19 cellular contexts compared by ENCODE assay signal in the genomic region with DNA sequence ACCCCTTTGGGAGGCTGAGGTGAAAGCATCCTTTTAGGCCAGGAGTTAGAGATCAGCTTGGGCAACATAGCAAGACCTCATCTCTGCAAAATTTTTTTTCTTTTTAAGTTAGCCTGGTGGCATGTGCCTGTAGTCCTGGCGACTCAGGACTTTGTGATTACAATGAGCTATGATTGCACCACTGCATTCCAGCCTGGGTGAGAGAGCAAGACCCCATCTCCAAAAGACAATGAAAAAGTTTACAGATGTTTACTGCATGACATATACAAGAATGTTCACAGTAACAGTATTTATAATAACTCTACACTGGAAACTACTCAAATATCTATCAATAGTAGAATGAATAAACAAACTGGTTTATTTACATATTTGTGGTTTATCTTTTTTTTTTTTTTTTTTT. TPM values are rescaled to one million over a fixed set of nuclear protein-coding genes. Genes with fewer than 3 reads are reported as not detected.
DNase-seq lines count a peak whose midpoint lies in the region; ATAC-seq and TF ChIP-seq lines count a peak whose summit lies in the region.
"Had no signal": no experiment of that assay in that cellular context is flagged by ENCODE, and none has a peak within 500 bp of the region (broad histone marks: within the 10 kb centered on the region; RNA-seq: fewer than 3 reads in every experiment).

No MANE protein-coding gene starts in this region.

- no peak overlapping the region for H2BK15ac ChIP-seq in mesenchymal stem cell (ENCODE audit: low read depth, poor library complexity, severe bottlenecking)

- H3K14ac ChIP-seq in mesenchymal stem cell (ENCODE audit: low read length in 2 of 2): no peak overlapping the region

- H3K79me2 ChIP-seq in OCI-LY3 (ENCODE audit: low read length): no peaks in the 10 kb centered on the region

- H2AK5ac ChIP-seq in mesenchymal stem cell (ENCODE audit: low read length, severe bottlenecking): no peak overlapping the region

- H2BK5ac ChIP-seq in mesenchymal stem cell (ENCODE audit: low read depth, low read length, poor library complexity, severe bottlenecking): no peak overlapping the region

- H4K91ac ChIP-seq in mesenchymal stem cell (ENCODE audit: low read length): no peak overlapping the region

- WGBS in mesenchymal stem cell: no CpG with 5 or more reads among the region's 1 CpG

- H3K4me3 ChIP-seq in OCI-LY3 (ENCODE audit: low read length) (no peak overlapping the region), mesenchymal stem cell (ENCODE audit: insufficient read depth in 1 of 2, low read depth in 1 of 2, low read length in 2 of 2) (no peak overlapping the region)
- H3K4me3 ChIP-seq: K562 had no signal

- TF ChIP-seq CTCF in OCI-LY3 (IDR thresholded peaks at IDR 0.05; ENCODE audit: low read depth, low read length): no peak

- H2AFZ ChIP-seq in OCI-LY3 (ENCODE audit: low read depth, low read length): no peak overlapping the region
- H2AFZ ChIP-seq in mesenchymal stem cell (ENCODE audit: low read depth, low read length): no peak overlapping the region

- no peaks in the 10 kb centered on the region for H3K79me1 ChIP-seq in mesenchymal stem cell (replicated peaks; ENCODE audit: low read length, poor library complexity, severe bottlenecking)

- no peak overlapping the region for H3K18ac ChIP-seq in mesenchymal stem cell (ENCODE audit: low read depth in 1 of 2, low read length in 2 of 2)

- DNase-seq in EH (ENCODE audit: low read depth) (peak; percentile 56), fibroblast of gingiva (ENCODE audit: low read depth) (peak; percentile 93), mesenchymal stem cell (peak; percentile 54)
- DNase-seq: Caco-2; DMS53; NCI-H1092 treated with DMSO at 0.1 percent for 48 hours; NCI-H1694; NCI-H345; NCI-H526 treated with DMSO at 0.1 percent for 48 hours; NK-92 treated with Interleukin-12 subunit alpha and Interleukin-12 subunit beta, amount 100 ng/mL, for 24 hours; Right ventricle myocardium superior had no signal

- H3K4me1 ChIP-seq in OCI-LY3 (ENCODE audit: low read length): peaks cover 21% of the 10 kb centered on the region
- H3K4me1 ChIP-seq in mesenchymal stem cell (ENCODE audit: control insufficient read depth, insufficient read depth, low read depth, low read length): no peaks in the 10 kb centered on the region
- H3K4me1 ChIP-seq: Caco-2 had no signal

- H2BK120ac ChIP-seq in mesenchymal stem cell (ENCODE audit: low read depth, low read length): no peak overlapping the region

- H3K4ac ChIP-seq in mesenchymal stem cell (ENCODE audit: low read depth in 1 of 2, low read length in 2 of 2): no peak overlapping the region

- no peak overlapping the region for H4K8ac ChIP-seq in mesenchymal stem cell (ENCODE audit: low read length)

- no peak overlapping the region for H3K23ac ChIP-seq in mesenchymal stem cell (ENCODE audit: low read length in 2 of 2)

- H3K27ac ChIP-seq in OCI-LY3 (ENCODE audit: low read length) (peak overlapping the region; percentile 30), mesenchymal stem cell (ENCODE audit: low read length, poor library complexity, severe bottlenecking) (no peak overlapping the region)

- ATAC-seq in HG03378 (IDR thresholded peaks at IDR 0.05; ENCODE audit: unreplicated experiment) (no peak), HG02678 (IDR thresholded peaks at IDR 0.05; ENCODE audit: unreplicated experiment) (no peak), HG02840 (IDR thresholded peaks at IDR 0.05; ENCODE audit: low FRiP score, unreplicated experiment) (no peak), HG03139 (IDR thresholded peaks at IDR 0.05; ENCODE audit: unreplicated experiment) (no peak)
- ATAC-seq: K562, SK-N-SH treated with all-trans-retinoic acid at 6 μM for 48 hours had no signal

- H3K9ac ChIP-seq in OCI-LY3 (ENCODE audit: low read length) (no peak overlapping the region), mesenchymal stem cell (ENCODE audit: low read length) (no peak overlapping the region)

- H3K4me2 ChIP-seq in OCI-LY3 (ENCODE audit: low read length): no peak overlapping the region
- H3K4me2 ChIP-seq in mesenchymal stem cell (ENCODE audit: low read length, poor library complexity, severe bottlenecking): no peak overlapping the region

- H4K20me1 ChIP-seq in OCI-LY3 (ENCODE audit: insufficient read depth, low read length): no peaks in the 10 kb centered on the region

- H3K27me3 ChIP-seq in OCI-LY3 (ENCODE audit: low read depth, low read length) (no peaks in the 10 kb centered on the region), mesenchymal stem cell (ENCODE audit: control insufficient read depth in 1 of 2, insufficient read depth in 1 of 2, low read length in 2 of 2) (no peaks in the 10 kb centered on the region)

- H3K9me3 ChIP-seq in OCI-LY3 (ENCODE audit: insufficient read depth, low read length) (no peaks in the 10 kb centered on the region; the same call in 1 of the 2 replicates), mesenchymal stem cell (ENCODE audit: control insufficient read depth, low read length) (no peaks in the 10 kb centered on the region)
- H3K9me3 ChIP-seq: Caco-2 had no signal

- H3K36me3 ChIP-seq in OCI-LY3 (replicated peaks; ENCODE audit: low read depth, low read length): no peaks in the 10 kb centered on the region
- H3K36me3 ChIP-seq in mesenchymal stem cell (ENCODE audit: control insufficient read depth in 1 of 2, insufficient read depth in 2 of 2, low read depth in 1 of 2, low read length in 2 of 2): no peaks in the 10 kb centered on the region

- H2BK12ac ChIP-seq in mesenchymal stem cell (ENCODE audit: low read length in 2 of 2): no peak overlapping the region

RNA-seq across cellular contexts. Expression of gene CCL22, which starts 33.1 kb away (rescaled TPM):
- not detected for polyA plus RNA-seq in mesenchymal stem cell (2013, experiment 1 of 2)
- polyA plus RNA-seq in mesenchymal stem cell (2013, experiment 2 of 2): not detected

RNA-seq across cellular contexts. Expression of gene PLLP, which starts 41.0 kb away (rescaled TPM):
- 0.11 TPM for polyA plus RNA-seq in mesenchymal stem cell (2013, experiment 1 of 2)
- 0.03 TPM for polyA plus RNA-seq in mesenchymal stem cell (2013, experiment 2 of 2)

RNA-seq across cellular contexts. Expression of gene CX3CL1, which starts 46.8 kb away (rescaled TPM):
- polyA plus RNA-seq in mesenchymal stem cell (2013, experiment 1 of 2): 1.5 TPM
- 1.5 TPM for polyA plus RNA-seq in mesenchymal stem cell (2013, experiment 2 of 2)
- polyA plus RNA-seq: CD14-positive monocyte, K562 had no signal
